ENCODE assay signal across 1 cellular context in the genomic region with DNA sequence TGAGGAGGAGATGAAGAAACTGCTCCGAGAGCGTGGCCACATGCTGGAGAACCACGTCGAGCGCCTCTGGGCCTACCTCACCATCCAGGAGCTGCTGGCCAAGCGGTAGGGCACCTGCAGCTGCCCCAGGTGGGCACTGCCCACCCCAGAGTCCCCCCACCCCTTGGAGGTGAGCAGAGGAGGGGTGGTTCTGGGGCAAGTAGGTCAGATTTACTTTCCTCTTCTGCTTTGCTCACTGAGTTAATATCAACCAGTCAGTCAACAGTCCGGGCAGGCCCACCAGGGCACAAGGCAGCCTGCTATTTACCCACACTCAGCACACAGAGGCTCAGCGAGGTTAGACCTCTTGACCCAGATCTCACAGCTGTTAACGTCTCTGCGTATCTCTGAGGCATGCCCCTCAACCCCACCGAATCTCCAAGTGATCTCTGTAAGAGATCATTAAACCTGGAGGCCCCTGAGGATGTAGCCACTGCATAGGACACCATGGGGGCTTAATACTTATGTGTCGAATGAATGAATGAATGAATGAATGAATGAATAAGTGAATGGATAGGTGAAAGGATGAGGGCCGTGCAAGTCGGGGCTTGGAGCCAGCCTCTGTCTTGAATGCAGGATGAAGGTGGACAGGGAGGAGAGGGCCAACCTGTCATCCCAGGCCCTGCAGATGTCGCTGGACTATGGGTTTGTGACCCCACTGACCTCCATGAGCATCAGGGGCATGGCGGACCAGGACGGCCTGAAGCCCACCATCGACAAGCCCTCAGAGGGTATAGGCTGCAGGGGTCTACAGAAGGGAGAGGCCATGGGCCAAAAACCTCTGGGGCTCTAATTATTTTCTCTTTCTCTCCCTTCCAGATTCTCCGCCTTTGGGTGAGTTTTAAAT.
A peak's percentile ranks its signal among the peaks of the same experiment; 100 is the strongest.
TF ChIP-seq lines count a peak whose summit lies in the region.

No MANE protein-coding gene starts in this region.

TF ChIP-seq in HepG2, 621 proteins besides CTCF, POLR2A, EP300 and RAD21 (continued from another document and continues in another):
- TF ChIP-seq, protein P1, sequence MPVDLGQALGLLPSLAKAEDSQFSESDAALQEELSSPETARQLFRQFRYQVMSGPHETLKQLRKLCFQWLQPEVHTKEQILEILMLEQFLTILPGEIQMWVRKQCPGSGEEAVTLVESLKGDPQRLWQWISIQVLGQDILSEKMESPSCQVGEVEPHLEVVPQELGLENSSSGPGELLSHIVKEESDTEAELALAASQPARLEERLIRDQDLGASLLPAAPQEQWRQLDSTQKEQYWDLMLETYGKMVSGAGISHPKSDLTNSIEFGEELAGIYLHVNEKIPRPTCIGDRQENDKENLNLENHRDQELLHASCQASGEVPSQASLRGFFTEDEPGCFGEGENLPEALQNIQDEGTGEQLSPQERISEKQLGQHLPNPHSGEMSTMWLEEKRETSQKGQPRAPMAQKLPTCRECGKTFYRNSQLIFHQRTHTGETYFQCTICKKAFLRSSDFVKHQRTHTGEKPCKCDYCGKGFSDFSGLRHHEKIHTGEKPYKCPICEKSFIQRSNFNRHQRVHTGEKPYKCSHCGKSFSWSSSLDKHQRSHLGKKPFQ (CRISPR knock-in tag; IDR thresholded peaks at IDR 0.05; ENCODE audit: insufficient replicate concordance) = peak; percentile 52
- 0 out of 2 replicates have a peak, but pooled peaks have one; percentile 36 for TF ChIP-seq ZNF556 (CRISPR knock-in tag; IDR thresholded peaks at IDR 0.05; ENCODE audit: borderline replicate concordance)
- no peak for TF ChIP-seq SP140L (CRISPR knock-in tag; IDR thresholded peaks at IDR 0.05; ENCODE audit: borderline replicate concordance)
- peak; percentile 11 for TF ChIP-seq SKI (IDR thresholded peaks at IDR 0.05; ENCODE audit: partially characterized antibody)
- no peak for TF ChIP-seq HDAC6 (IDR thresholded peaks at IDR 0.05; ENCODE audit: low read depth, low read length)
- no peak for TF ChIP-seq IRX3 (CRISPR knock-in tag; IDR thresholded peaks at IDR 0.05; ENCODE audit: borderline replicate concordance, low read depth)
- no peak for TF ChIP-seq PTBP1 (IDR thresholded peaks at IDR 0.05; ENCODE audit: low read depth, low read length, poor library complexity, severe bottlenecking)
- TF ChIP-seq YEATS2 (CRISPR knock-in tag; IDR thresholded peaks at IDR 0.05; ENCODE audit: borderline replicate concordance) = no peak
- no peak for TF ChIP-seq XBP1 (CRISPR knock-in tag; IDR thresholded peaks at IDR 0.05)
- TF ChIP-seq, protein P2, sequence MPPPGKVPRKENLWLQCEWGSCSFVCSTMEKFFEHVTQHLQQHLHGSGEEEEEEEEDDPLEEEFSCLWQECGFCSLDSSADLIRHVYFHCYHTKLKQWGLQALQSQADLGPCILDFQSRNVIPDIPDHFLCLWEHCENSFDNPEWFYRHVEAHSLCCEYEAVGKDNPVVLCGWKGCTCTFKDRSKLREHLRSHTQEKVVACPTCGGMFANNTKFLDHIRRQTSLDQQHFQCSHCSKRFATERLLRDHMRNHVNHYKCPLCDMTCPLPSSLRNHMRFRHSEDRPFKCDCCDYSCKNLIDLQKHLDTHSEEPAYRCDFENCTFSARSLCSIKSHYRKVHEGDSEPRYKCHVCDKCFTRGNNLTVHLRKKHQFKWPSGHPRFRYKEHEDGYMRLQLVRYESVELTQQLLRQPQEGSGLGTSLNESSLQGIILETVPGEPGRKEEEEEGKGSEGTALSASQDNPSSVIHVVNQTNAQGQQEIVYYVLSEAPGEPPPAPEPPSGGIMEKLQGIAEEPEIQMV (CRISPR knock-in tag; IDR thresholded peaks at IDR 0.05; ENCODE audit: low read depth) = peak; percentile 69; the same call in 1 of the 2 replicates
- TF ChIP-seq PAF1 (CRISPR knock-in tag; IDR thresholded peaks at IDR 0.05) = no peak
- TF ChIP-seq NCOR1 (IDR thresholded peaks at IDR 0.05; ENCODE audit: borderline replicate concordance, low read length) = no peak
- TF ChIP-seq, protein P3, sequence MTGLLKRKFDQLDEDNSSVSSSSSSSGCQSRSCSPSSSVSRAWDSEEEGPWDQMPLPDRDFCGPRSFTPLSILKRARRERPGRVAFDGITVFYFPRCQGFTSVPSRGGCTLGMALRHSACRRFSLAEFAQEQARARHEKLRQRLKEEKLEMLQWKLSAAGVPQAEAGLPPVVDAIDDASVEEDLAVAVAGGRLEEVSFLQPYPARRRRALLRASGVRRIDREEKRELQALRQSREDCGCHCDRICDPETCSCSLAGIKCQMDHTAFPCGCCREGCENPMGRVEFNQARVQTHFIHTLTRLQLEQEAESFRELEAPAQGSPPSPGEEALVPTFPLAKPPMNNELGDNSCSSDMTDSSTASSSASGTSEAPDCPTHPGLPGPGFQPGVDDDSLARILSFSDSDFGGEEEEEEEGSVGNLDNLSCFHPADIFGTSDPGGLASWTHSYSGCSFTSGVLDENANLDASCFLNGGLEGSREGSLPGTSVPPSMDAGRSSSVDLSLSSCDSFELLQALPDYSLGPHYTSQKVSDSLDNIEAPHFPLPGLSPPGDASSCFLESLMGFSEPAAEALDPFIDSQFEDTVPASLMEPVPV (CRISPR knock-in tag; IDR thresholded peaks at IDR 0.05) = peak; percentile 16; the same call in 1 of the 2 replicates
- no peak for TF ChIP-seq TEF (CRISPR knock-in tag; IDR thresholded peaks at IDR 0.05)
- TF ChIP-seq HHEX (CRISPR knock-in tag; IDR thresholded peaks at IDR 0.05) = no peak
- TF ChIP-seq GTF2F1 (IDR thresholded peaks at IDR 0.05; ENCODE audit: low read length) = no peak
- TF ChIP-seq FOXP4 (CRISPR knock-in tag; IDR thresholded peaks at IDR 0.05) = peak; percentile 62
- TF ChIP-seq BHLHE40 (IDR thresholded peaks at IDR 0.05; ENCODE audit: low read length) = no peak
- TF ChIP-seq, protein P4, sequence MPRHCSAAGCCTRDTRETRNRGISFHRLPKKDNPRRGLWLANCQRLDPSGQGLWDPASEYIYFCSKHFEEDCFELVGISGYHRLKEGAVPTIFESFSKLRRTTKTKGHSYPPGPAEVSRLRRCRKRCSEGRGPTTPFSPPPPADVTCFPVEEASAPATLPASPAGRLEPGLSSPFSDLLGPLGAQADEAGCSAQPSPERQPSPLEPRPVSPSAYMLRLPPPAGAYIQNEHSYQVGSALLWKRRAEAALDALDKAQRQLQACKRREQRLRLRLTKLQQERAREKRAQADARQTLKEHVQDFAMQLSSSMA (CRISPR knock-in tag; IDR thresholded peaks at IDR 0.05) = no peak
- TF ChIP-seq, protein P5, sequence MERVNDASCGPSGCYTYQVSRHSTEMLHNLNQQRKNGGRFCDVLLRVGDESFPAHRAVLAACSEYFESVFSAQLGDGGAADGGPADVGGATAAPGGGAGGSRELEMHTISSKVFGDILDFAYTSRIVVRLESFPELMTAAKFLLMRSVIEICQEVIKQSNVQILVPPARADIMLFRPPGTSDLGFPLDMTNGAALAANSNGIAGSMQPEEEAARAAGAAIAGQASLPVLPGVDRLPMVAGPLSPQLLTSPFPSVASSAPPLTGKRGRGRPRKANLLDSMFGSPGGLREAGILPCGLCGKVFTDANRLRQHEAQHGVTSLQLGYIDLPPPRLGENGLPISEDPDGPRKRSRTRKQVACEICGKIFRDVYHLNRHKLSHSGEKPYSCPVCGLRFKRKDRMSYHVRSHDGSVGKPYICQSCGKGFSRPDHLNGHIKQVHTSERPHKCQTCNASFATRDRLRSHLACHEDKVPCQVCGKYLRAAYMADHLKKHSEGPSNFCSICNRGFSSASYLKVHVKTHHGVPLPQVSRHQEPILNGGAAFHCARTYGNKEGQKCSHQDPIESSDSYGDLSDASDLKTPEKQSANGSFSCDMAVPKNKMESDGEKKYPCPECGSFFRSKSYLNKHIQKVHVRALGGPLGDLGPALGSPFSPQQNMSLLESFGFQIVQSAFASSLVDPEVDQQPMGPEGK (CRISPR knock-in tag; IDR thresholded peaks at IDR 0.05) = peak; percentile 39; the same call in 1 of the 2 replicates
- no peak for TF ChIP-seq ZNF660 (CRISPR knock-in tag; IDR thresholded peaks at IDR 0.05; ENCODE audit: borderline replicate concordance, low read depth)
- no peak for TF ChIP-seq HOXD1 (CRISPR knock-in tag; IDR thresholded peaks at IDR 0.05)
- TF ChIP-seq ZNF552 (CRISPR knock-in tag; IDR thresholded peaks at IDR 0.05; ENCODE audit: borderline replicate concordance) = no peak
- no peak for TF ChIP-seq CERS6 (CRISPR knock-in tag; IDR thresholded peaks at IDR 0.05)
- no peak for TF ChIP-seq NFIC (IDR thresholded peaks at IDR 0.05; ENCODE audit: low read length)
- no peak for TF ChIP-seq ONECUT2 (CRISPR knock-in tag; IDR thresholded peaks at IDR 0.05)
- TF ChIP-seq ZFYVE20 (CRISPR knock-in tag; IDR thresholded peaks at IDR 0.05; ENCODE audit: borderline replicate concordance, low read depth) = no peak
- TF ChIP-seq ZKSCAN8 (CRISPR knock-in tag; IDR thresholded peaks at IDR 0.05; ENCODE audit: borderline replicate concordance) = no peak
- TF ChIP-seq ZNF124 (CRISPR knock-in tag; IDR thresholded peaks at IDR 0.05) = no peak
- TF ChIP-seq, protein P6, sequence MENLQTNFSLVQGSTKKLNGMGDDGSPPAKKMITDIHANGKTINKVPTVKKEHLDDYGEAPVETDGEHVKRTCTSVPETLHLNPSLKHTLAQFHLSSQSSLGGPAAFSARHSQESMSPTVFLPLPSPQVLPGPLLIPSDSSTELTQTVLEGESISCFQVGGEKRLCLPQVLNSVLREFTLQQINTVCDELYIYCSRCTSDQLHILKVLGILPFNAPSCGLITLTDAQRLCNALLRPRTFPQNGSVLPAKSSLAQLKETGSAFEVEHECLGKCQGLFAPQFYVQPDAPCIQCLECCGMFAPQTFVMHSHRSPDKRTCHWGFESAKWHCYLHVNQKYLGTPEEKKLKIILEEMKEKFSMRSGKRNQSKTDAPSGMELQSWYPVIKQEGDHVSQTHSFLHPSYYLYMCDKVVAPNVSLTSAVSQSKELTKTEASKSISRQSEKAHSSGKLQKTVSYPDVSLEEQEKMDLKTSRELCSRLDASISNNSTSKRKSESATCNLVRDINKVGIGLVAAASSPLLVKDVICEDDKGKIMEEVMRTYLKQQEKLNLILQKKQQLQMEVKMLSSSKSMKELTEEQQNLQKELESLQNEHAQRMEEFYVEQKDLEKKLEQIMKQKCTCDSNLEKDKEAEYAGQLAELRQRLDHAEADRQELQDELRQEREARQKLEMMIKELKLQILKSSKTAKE (CRISPR knock-in tag; IDR thresholded peaks at IDR 0.05; ENCODE audit: borderline replicate concordance) = peak; percentile 87
- TF ChIP-seq AFF4 (CRISPR knock-in tag; IDR thresholded peaks at IDR 0.05) = no peak
- TF ChIP-seq ZNF430 (CRISPR knock-in tag; IDR thresholded peaks at IDR 0.05) = peak; percentile 56; the same call in 1 of the 2 replicates
- no peak for TF ChIP-seq ZNF501 (CRISPR knock-in tag; IDR thresholded peaks at IDR 0.05)
- no peak; the same call in 1 of the 2 replicates for TF ChIP-seq ZSCAN25 (CRISPR knock-in tag; IDR thresholded peaks at IDR 0.05)
- no peak for TF ChIP-seq ZNF350 (CRISPR knock-in tag; IDR thresholded peaks at IDR 0.05; ENCODE audit: borderline replicate concordance, low read depth)
- TF ChIP-seq SIN3A (IDR thresholded peaks at IDR 0.05; ENCODE audit: borderline replicate concordance, low read depth, low read length) = no peak
- peak; percentile 54 for TF ChIP-seq ZMYM4 (CRISPR knock-in tag; IDR thresholded peaks at IDR 0.05)
- no peak for TF ChIP-seq ZNF180 (CRISPR knock-in tag; IDR thresholded peaks at IDR 0.05; ENCODE audit: borderline replicate concordance, low read depth)
- TF ChIP-seq GABPA (IDR thresholded peaks at IDR 0.05; ENCODE audit: low read depth, low read length) = no peak
- TF ChIP-seq GABPA (CRISPR knock-in tag; IDR thresholded peaks at IDR 0.05; ENCODE audit: low read depth) = no peak
- TF ChIP-seq ZFP1 (CRISPR knock-in tag; IDR thresholded peaks at IDR 0.05) = no peak
